ENCODE assay signal across 23 cellular contexts in genomic region chr4:56323386-56323785, GRCh38.
A peak's percentile ranks its signal among the peaks of the same experiment; 100 is the strongest.
DNase-seq lines count a peak whose midpoint lies in the region; ATAC-seq and TF ChIP-seq lines count a peak whose summit lies in the region.
"Had no signal": no experiment of that assay in that cellular context is flagged by ENCODE, and none has a peak within 500 bp of the region (broad histone marks: within the 10 kb centered on the region; RNA-seq: fewer than 3 reads in every experiment).

No MANE protein-coding gene starts in this region.

- H3K27ac Mint-ChIP-seq in activated CD4-positive, alpha-beta T cell treated with anti-CD3 and anti-CD28 coated beads, Interleukin-2, amount 10 ng/mL, durations not matched to agents 24 days and 14 days = no peak overlapping the region
- peak overlapping the region; percentile 74 to 79 (median 78) for H3K27ac Mint-ChIP-seq in nephron
- H3K27ac Mint-ChIP-seq: CD4-positive, alpha-beta T cell had no signal

- H3K36me3 Mint-ChIP-seq in activated CD4-positive, alpha-beta T cell treated with anti-CD3 and anti-CD28 coated beads, Interleukin-2, amount 10 ng/mL, durations not matched to agents 24 days and 14 days (ENCODE audit: low read depth) = no peaks in the 10 kb centered on the region
- H3K36me3 Mint-ChIP-seq in nephron (ENCODE audit: low read depth) = peaks cover 72% of the 10 kb centered on the region

- H3K27ac ChIP-seq in temporal lobe (ENCODE audit: low read depth, low read length) = peak overlapping the region; percentile 28
- H3K27ac ChIP-seq: 22Rv1, KMS-11 had no signal

- H3K27me3 Mint-ChIP-seq in activated CD4-positive, alpha-beta T cell treated with anti-CD3 and anti-CD28 coated beads, Interleukin-2, amount 10 ng/mL, durations not matched to agents 24 days and 14 days = peaks cover 7% of the 10 kb centered on the region
- H3K27me3 Mint-ChIP-seq in nephron (ENCODE audit: low read depth) = no peaks in the 10 kb centered on the region
- H3K27me3 Mint-ChIP-seq: CD4-positive, alpha-beta T cell had no signal

- intact Hi-C loops in activated CD4-positive, alpha-beta T cell treated with anti-CD3 and anti-CD28 coated beads, Interleukin-2, amount 10 ng/mL, durations not matched to agents 24 days and 14 days (cut with micrococcal nuclease) = no loop called here

- peak; percentile 43 for DNase-seq in activated CD4-positive, alpha-beta T cell treated with anti-CD3 and anti-CD28 coated beads, Interleukin-2, amount 10 ng/mL, durations not matched to agents 24 days and 14 days
- no peak for DNase-seq in activated CD4-positive, alpha-beta T cell treated with anti-CD3 and anti-CD28 coated beads, Interleukin-2, amount 50 U/mL, for 4 hours
- peak; percentile 40 for DNase-seq in fibroblast of peridontal ligament (ENCODE audit: extremely low read depth)
- DNase-seq in activated effector memory CD4-positive, alpha-beta T cell treated with Interleukin-2 at 50 U/mL for 16 hours = no peak
- no peak for DNase-seq in DMS53 (lab: John Stamatoyannopoulos, UW)
- DNase-seq: BE2C; Caco-2; CD4-positive, alpha-beta T cell; GF-D8; GOT3; MV-4-11; NCI-H1417 treated with DMSO at 0.1 percent for 48 hours; NCI-H187 treated with DMSO at 0.1 percent for 48 hours; NCI-H2227 treated with DMSO at 0.1 percent for 48 hours; NCI-H510A treated with DMSO at 0.1 percent for 48 hours; NCI-H774; SHP77 had no signal

- H3K4me3 Mint-ChIP-seq in activated CD4-positive, alpha-beta T cell treated with anti-CD3 and anti-CD28 coated beads, Interleukin-2, amount 10 ng/mL, durations not matched to agents 24 days and 14 days = no peak overlapping the region
- H3K4me3 Mint-ChIP-seq in nephron = no peak overlapping the region
- H3K4me3 Mint-ChIP-seq: CD4-positive, alpha-beta T cell had no signal

- ATAC-seq in HG02763 (IDR thresholded peaks at IDR 0.05; ENCODE audit: unreplicated experiment) = no peak
- ATAC-seq: HepG2 had no signal

- H3K4me1 Mint-ChIP-seq in activated CD4-positive, alpha-beta T cell treated with anti-CD3 and anti-CD28 coated beads, Interleukin-2, amount 10 ng/mL, durations not matched to agents 24 days and 14 days = no peaks in the 10 kb centered on the region
- H3K4me1 Mint-ChIP-seq in nephron = peaks cover 24% of the 10 kb centered on the region

- TF ChIP-seq CTCF in nephron (IDR thresholded peaks at IDR 0.05; ENCODE audit: unreplicated experiment in 3 of 3) = no peak

- no peaks in the 10 kb centered on the region for H3K9me3 Mint-ChIP-seq in activated CD4-positive, alpha-beta T cell treated with anti-CD3 and anti-CD28 coated beads, Interleukin-2, amount 10 ng/mL, durations not matched to agents 24 days and 14 days
- H3K9me3 Mint-ChIP-seq in nephron = no peaks in the 10 kb centered on the region
- H3K9me3 Mint-ChIP-seq: CD4-positive, alpha-beta T cell had no signal

Comparison
In these comparisons a context has a peak if more than half of its experiments do, and no peak if none do; other contexts are left out.
1. DNase-seq: peak in activated CD4-positive, alpha-beta T cell treated with anti-CD3 and anti-CD28 coated beads, Interleukin-2, amount 10 ng/mL, durations not matched to agents 24 days and 14 days (single experiment) and fibroblast of peridontal ligament (single experiment); none in activated CD4-positive, alpha-beta T cell treated with anti-CD3 and anti-CD28 coated beads, Interleukin-2, amount 50 U/mL, for 4 hours (0 of 2), activated effector memory CD4-positive, alpha-beta T cell treated with Interleukin-2 at 50 U/mL for 16 hours (single experiment) and DMS53 (single experiment).